8 cellular contexts compared by ENCODE assay signal in genomic region chr5:37370550-37370863, GRCh38. TPM values are rescaled to one million over a fixed set of nuclear protein-coding genes. Genes with fewer than 3 reads are reported as not detected.
DNase-seq lines count a peak whose midpoint lies in the region; ATAC-seq and TF ChIP-seq lines count a peak whose summit lies in the region.

No MANE protein-coding gene starts in this region.

- H3K4me3 ChIP-seq in brain microvascular endothelial cell (ENCODE audit: low read depth, low read length), result peak overlapping the region; percentile 99
- peak overlapping the region; percentile 76 for H3K4me3 ChIP-seq in mucosa of descending colon

- intact Hi-C loops in mucosa of descending colon (cut with DNase I, micrococcal nuclease), result no loop called here

- H3K4me1 ChIP-seq in mucosa of descending colon (ENCODE audit: low read depth), result peaks cover 24% of the 10 kb centered on the region

- no peaks in the 10 kb centered on the region for H3K9me3 ChIP-seq in mucosa of descending colon

- TF ChIP-seq CTCF in brain microvascular endothelial cell (IDR thresholded peaks at IDR 0.05; ENCODE audit: low read depth, low read length, missing control alignments) (no peak), mucosa of descending colon (IDR thresholded peaks at IDR 0.05) (no peak)

- H3K36me3 ChIP-seq in brain microvascular endothelial cell (replicated peaks) (no peaks in the 10 kb centered on the region), mucosa of descending colon (ENCODE audit: low read depth) (no peaks in the 10 kb centered on the region)

- ATAC-seq in GM18508 (IDR thresholded peaks at IDR 0.05; ENCODE audit: insufficient read depth, unreplicated experiment) (peak; percentile 24), HG03558 (IDR thresholded peaks at IDR 0.05; ENCODE audit: extremely low read depth, unreplicated experiment) (peak; percentile 28), mucosa of descending colon (no peak), HG02588 (IDR thresholded peaks at IDR 0.05; ENCODE audit: unreplicated experiment) (no peak)

- peak overlapping the region; percentile 41 for H3K27ac ChIP-seq in brain microvascular endothelial cell

- DNase-seq in brain microvascular endothelial cell (no peak), mucosa of descending colon (no peak), inferior parietal cortex (ENCODE audit: extremely low spot score) (no peak)
- no peak for DNase-seq in stimulated activated CD4-positive, alpha-beta T cell treated with anti-CD3 and anti-CD28 coated beads, Interleukin-4, amount 100 ng/mL, for 24 hours
- no peak for DNase-seq in stimulated activated CD4-positive, alpha-beta T cell treated with anti-CD3 and anti-CD28 coated beads, Interleukin-15, amount 100 ng/mL, for 24 hours

- no peaks in the 10 kb centered on the region for H3K27me3 ChIP-seq in brain microvascular endothelial cell (replicated peaks)

- in situ Hi-C loops in brain microvascular endothelial cell (cut with HindIII; ENCODE audit: low pct_ligation_motif_present, low sequenced_read_pairs), result no loop called here

RNA-seq across cellular contexts. Expression of gene NUP155, which starts 0.4 kb away (rescaled TPM):
- total RNA-seq in mucosa of descending colon, result 10 to 100 TPM; 16.0 to 20.4 (median 19.8) TPM

RNA-seq across cellular contexts. Expression of gene WDR70, which starts 8.6 kb away (rescaled TPM):
- 10 to 100 TPM; 19.5 to 42.5 (median 38.0) TPM for total RNA-seq in mucosa of descending colon

Comparison
In these comparisons a context has a peak if more than half of its experiments do, and no peak if none do; other contexts are left out.
1. ATAC-seq: peak in GM18508 (single experiment) and HG03558 (single experiment); none in mucosa of descending colon (single experiment) and HG02588 (single experiment).